ENCODE assay signal across 20 cellular contexts in the genomic region with DNA sequence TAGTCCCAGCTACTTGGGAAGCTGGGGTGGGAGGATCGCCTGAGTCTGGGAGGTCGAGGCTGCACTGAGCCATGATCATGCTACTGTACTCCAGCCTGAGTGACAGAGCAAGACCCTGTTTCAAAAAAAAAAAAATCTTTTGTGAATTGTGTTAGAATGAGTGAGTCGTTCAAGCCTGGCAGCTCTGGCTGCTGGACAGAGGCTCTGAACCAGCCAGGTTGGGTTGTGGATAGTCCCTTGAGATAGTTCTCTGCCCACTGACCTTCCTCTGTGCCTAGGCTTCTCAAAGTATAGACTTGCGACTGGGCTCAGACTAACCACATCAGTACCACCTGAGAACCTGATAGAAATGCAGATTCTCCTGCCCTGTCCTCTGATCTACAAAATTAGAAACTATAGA. TPM values are rescaled to one million over a fixed set of nuclear protein-coding genes. Genes with fewer than 3 reads are reported as not detected.
A peak's percentile ranks its signal among the peaks of the same experiment; 100 is the strongest.
DNase-seq lines count a peak whose midpoint lies in the region; ATAC-seq, FAIRE-seq and TF ChIP-seq lines count a peak whose summit lies in the region.
"Had no signal": no experiment of that assay in that cellular context is flagged by ENCODE, and none has a peak within 500 bp of the region (broad histone marks: within the 10 kb centered on the region; RNA-seq: fewer than 3 reads in every experiment).

No MANE protein-coding gene starts in this region.

- H3K4me1 Mint-ChIP-seq in activated T-helper 1 cell treated with anti-CD3 and anti-CD28 coated beads, Interleukin-12 subunit alpha, Interleukin-12 subunit beta, Interleukin-2, Interleukin-4 antibody, amounts not matched to agents 30 ng/mL and 10 ng/mL and 1 ng/mL, durations not matched to agents 14 hours and 24 hours and 36 hours (ENCODE audit: low read depth), result peaks cover 34% of the 10 kb centered on the region
- H3K4me1 Mint-ChIP-seq in neural crest cell, result peaks cover 24% of the 10 kb centered on the region

- FAIRE-seq in pancreas (lab: Jason Lieb, UNC), result no peak
- FAIRE-seq: G401.6, GM12892, K562 had no signal

- WGBS in pancreas, 2 donors, result 82 to 84% methylated on average over 4 of the region's 4 CpGs
- WGBS in ovary, 3 donors, result 66 to 80% (median 79%) methylated on average over 4 of the region's 4 CpGs
- 91% methylated on average over 4 of the region's 4 CpGs for WGBS in mammary epithelial cell (ENCODE audit: low coverage, missing lambda C conversion rate)

- H3K27ac Mint-ChIP-seq in activated T-helper 1 cell treated with anti-CD3 and anti-CD28 coated beads, Interleukin-12 subunit alpha, Interleukin-12 subunit beta, Interleukin-2, Interleukin-4 antibody, amounts not matched to agents 30 ng/mL and 10 ng/mL and 1 ng/mL, durations not matched to agents 14 hours and 24 hours and 36 hours, result no peak overlapping the region
- no peak overlapping the region for H3K27ac Mint-ChIP-seq in neural crest cell (ENCODE audit: unreplicated experiment)

- no TSS peak for BruUV-seq in mammary epithelial cell (replicated peaks; lab: Mats Ljungman, UMichigan)

- H3K4me3 Mint-ChIP-seq in activated T-helper 1 cell treated with anti-CD3 and anti-CD28 coated beads, Interleukin-12 subunit alpha, Interleukin-12 subunit beta, Interleukin-2, Interleukin-4 antibody, amounts not matched to agents 30 ng/mL and 10 ng/mL and 1 ng/mL, durations not matched to agents 14 hours and 24 hours and 36 hours, result peak overlapping the region; percentile 40
- peak overlapping the region; percentile 2 for H3K4me3 Mint-ChIP-seq in neural crest cell

- H4K20me1 ChIP-seq in BLaER1 (peaks cover 24% of the 10 kb centered on the region), mammary epithelial cell (ENCODE audit: insufficient read depth, low read length) (no peaks in the 10 kb centered on the region)
- H4K20me1 ChIP-seq in BLaER1 treated with 17β-estradiol and CSF1 and Interleukin-3, amounts not matched to agents 10 nM and 100 nM, result peaks cover 10 to 26% (median 16%) of the 10 kb centered on the region in 11 experiments; a peak in 15 of 22 replicates

- no peak for ATAC-seq in pancreas
- ATAC-seq: K562, Right ventricle myocardium inferior had no signal

- no peak for TF ChIP-seq EP300 in ovary (IDR thresholded peaks at IDR 0.05)

- TF ChIP-seq POLR2A in ovary (IDR thresholded peaks at IDR 0.05), result no peak

- no peak overlapping the region for H3K9ac ChIP-seq in BLaER1
- no peak overlapping the region for H3K9ac ChIP-seq in BLaER1 treated with 17β-estradiol and CSF1 and Interleukin-3, amounts not matched to agents 10 nM and 100 nM
- H3K9ac ChIP-seq in mammary epithelial cell (ENCODE audit: insufficient read depth, low read length), result no peak overlapping the region

- CTCF ChIA-PET in mammary epithelial cell (lab: Charles Lee; ENCODE audit: low non-redundant PET), result no interaction called here

- H3K4me1 ChIP-seq in BLaER1 (peaks cover 39% of the 10 kb centered on the region), pancreas (peaks cover 0 to 13% (median 0%) of the 10 kb centered on the region in 3 donors), ovary (ENCODE audit: insufficient read depth) (peaks cover 6% of the 10 kb centered on the region), mammary epithelial cell (ENCODE audit: insufficient read depth, low read length) (peaks cover 11% of the 10 kb centered on the region)
- H3K4me1 ChIP-seq in BLaER1 treated with 17β-estradiol and CSF1 and Interleukin-3, amounts not matched to agents 10 nM and 100 nM, result peaks cover 28 to 38% (median 33%) of the 10 kb centered on the region in 10 experiments

- H3K27me3 ChIP-seq in BLaER1 (peaks cover 22% of the 10 kb centered on the region), pancreas (no peaks in the 10 kb centered on the region), ovary (no peaks in the 10 kb centered on the region), mammary epithelial cell (ENCODE audit: insufficient read depth, low read length) (peaks cover 9% of the 10 kb centered on the region)
- H3K27me3 ChIP-seq in BLaER1 treated with 17β-estradiol and CSF1 and Interleukin-3, amounts not matched to agents 10 nM and 100 nM, result peaks cover 8 to 27% (median 22%) of the 10 kb centered on the region in 11 experiments; a peak in 20 of 22 replicates

- H3K27me3 Mint-ChIP-seq in activated T-helper 1 cell treated with anti-CD3 and anti-CD28 coated beads, Interleukin-12 subunit alpha, Interleukin-12 subunit beta, Interleukin-2, Interleukin-4 antibody, amounts not matched to agents 30 ng/mL and 10 ng/mL and 1 ng/mL, durations not matched to agents 14 hours and 24 hours and 36 hours (ENCODE audit: insufficient read depth), result peaks cover 3% of the 10 kb centered on the region
- H3K27me3 Mint-ChIP-seq in neural crest cell (ENCODE audit: low read depth), result peaks cover 13% of the 10 kb centered on the region

- H3K4me2 ChIP-seq in BLaER1, result peak overlapping the region; percentile 35
- H3K4me2 ChIP-seq in BLaER1 treated with 17β-estradiol and CSF1 and Interleukin-3, amounts not matched to agents 10 nM and 100 nM, result peak overlapping the region; percentile 3 to 52 (median 33); a peak in 15 of 22 replicates
- H3K4me2 ChIP-seq in mammary epithelial cell (ENCODE audit: insufficient read depth, low read depth, low read length), result no peak overlapping the region

- no peak for DNase-seq in activated T-helper 1 cell treated with anti-CD3 and anti-CD28 coated beads, Interleukin-12 subunit alpha, Interleukin-12 subunit beta, Interleukin-2, Interleukin-4 antibody, amounts not matched to agents 30 ng/mL and 10 ng/mL and 1 ng/mL, durations not matched to agents 14 hours and 24 hours and 36 hours (ENCODE audit: low spot score)
- DNase-seq in neural crest cell (ENCODE audit: low read depth, low spot score), result no peak
- no peak for DNase-seq in cerebellar nuclear complex (lab: John Stamatoyannopoulos, UW)
- DNase-seq in pancreas, result no peak
- no peak for DNase-seq in ovary
- DNase-seq in mammary epithelial cell, result no peak
- DNase-seq: Calu3; CD8-positive, alpha-beta memory T cell; MG63; NCI-H1417; NCI-H1694 treated with DMSO at 0.1 percent for 48 hours; NCI-H2081 treated with DMSO at 0.1 percent for 48 hours; NCI-H2171 treated with DMSO at 0.1 percent for 48 hours; NCI-H524 treated with DMSO at 0.1 percent for 48 hours had no signal

- peaks cover 8% of the 10 kb centered on the region for H3K36me3 Mint-ChIP-seq in activated T-helper 1 cell treated with anti-CD3 and anti-CD28 coated beads, Interleukin-12 subunit alpha, Interleukin-12 subunit beta, Interleukin-2, Interleukin-4 antibody, amounts not matched to agents 30 ng/mL and 10 ng/mL and 1 ng/mL, durations not matched to agents 14 hours and 24 hours and 36 hours (ENCODE audit: low read depth)
- no peaks in the 10 kb centered on the region for H3K36me3 Mint-ChIP-seq in neural crest cell (ENCODE audit: low read depth)

- TF ChIP-seq CTCF in neural crest cell (conservative IDR thresholded peaks at IDR 0.05), result no peak
- no peak for TF ChIP-seq CTCF in pancreas (IDR thresholded peaks at IDR 0.05)
- TF ChIP-seq CTCF in ovary (IDR thresholded peaks at IDR 0.05), result no peak
- TF ChIP-seq CTCF in mammary epithelial cell (conservative IDR thresholded peaks at IDR 0.05 in 1 of 2, IDR thresholded peaks at IDR 0.05 in 1 of 2; ENCODE audit: extremely low read depth in 1 of 2, insufficient read depth in 1 of 2, low read depth in 1 of 2, low read length in 2 of 2), result no peak

- H3K4me3 ChIP-seq in BLaER1 (no peak overlapping the region), pancreas (no peak overlapping the region), ovary (no peak overlapping the region), mammary epithelial cell (replicated peaks in 1 of 3; ENCODE audit: insufficient read depth in 1 of 3, low read depth in 2 of 3, low read length in 3 of 3) (no peak overlapping the region)
- H3K4me3 ChIP-seq in BLaER1 treated with 17β-estradiol and CSF1 and Interleukin-3, amounts not matched to agents 10 nM and 100 nM, result no peak overlapping the region
- H3K4me3 ChIP-seq: K562, MG63 had no signal

- H3K9me3 ChIP-seq in BLaER1 (no peaks in the 10 kb centered on the region), pancreas (no peaks in the 10 kb centered on the region), ovary (no peaks in the 10 kb centered on the region), mammary epithelial cell (replicated peaks; ENCODE audit: insufficient read depth, low read length) (no peaks in the 10 kb centered on the region)
- H3K9me3 ChIP-seq in BLaER1 treated with 17β-estradiol and CSF1 and Interleukin-3, amounts not matched to agents 10 nM and 100 nM (replicated peaks in 1 of 11), result no peaks in the 10 kb centered on the region
- H3K9me3 ChIP-seq: MG63 had no signal

- H3K27ac ChIP-seq in BLaER1 (no peak overlapping the region), pancreas (no peak overlapping the region), ovary (no peak overlapping the region), mammary epithelial cell (ENCODE audit: insufficient read depth, low read depth, low read length) (no peak overlapping the region)
- no peak overlapping the region for H3K27ac ChIP-seq in BLaER1 treated with 17β-estradiol and CSF1 and Interleukin-3, amounts not matched to agents 10 nM and 100 nM

- no peaks in the 10 kb centered on the region for H3K9me3 Mint-ChIP-seq in activated T-helper 1 cell treated with anti-CD3 and anti-CD28 coated beads, Interleukin-12 subunit alpha, Interleukin-12 subunit beta, Interleukin-2, Interleukin-4 antibody, amounts not matched to agents 30 ng/mL and 10 ng/mL and 1 ng/mL, durations not matched to agents 14 hours and 24 hours and 36 hours
- no peaks in the 10 kb centered on the region for H3K9me3 Mint-ChIP-seq in neural crest cell
- H3K9me3 Mint-ChIP-seq: CD8-positive, alpha-beta memory T cell had no signal

- in situ Hi-C loops in mammary epithelial cell (cut with MboI; ENCODE audit: low sequenced_read_pairs in 2 of 2), result no loop called here

- dilution Hi-C loops in mammary epithelial cell (cut with HindIII; ENCODE audit: low sequenced_read_pairs), result no loop called here

- intact Hi-C loops in activated T-helper 1 cell treated with anti-CD3 and anti-CD28 coated beads, Interleukin-12 subunit alpha, Interleukin-12 subunit beta, Interleukin-2, Interleukin-4 antibody, amounts not matched to agents 30 ng/mL and 10 ng/mL and 1 ng/mL, durations not matched to agents 14 hours and 24 hours and 36 hours (cut with micrococcal nuclease), result no loop called here
- intact Hi-C loops in pancreas (cut with DNase I) (loop anchor here in 1 of 3 donors (10.0 kb wide), 1 partner anchor 131 kb away; no protein-coding TSS in a partner anchor), ovary (cut with DNase I) (loop anchor here in 3 of 4 donors (10.0 kb wide), 4 partner anchors 99 to 219 kb away; no protein-coding TSS in a partner anchor), mammary epithelial cell (cut with micrococcal nuclease) (loop anchor here (10.0 kb wide), 3 partner anchors 71 to 209 kb away; no protein-coding TSS in a partner anchor)

- no peak overlapping the region for H2AFZ ChIP-seq in mammary epithelial cell (ENCODE audit: low read depth, low read length)

- H3K79me2 ChIP-seq in mammary epithelial cell (ENCODE audit: insufficient read depth, low read length), result no peaks in the 10 kb centered on the region

- H3K36me3 ChIP-seq in BLaER1 (no peaks in the 10 kb centered on the region), pancreas (no peaks in the 10 kb centered on the region), ovary (no peaks in the 10 kb centered on the region), mammary epithelial cell (ENCODE audit: insufficient read depth, low read length) (no peaks in the 10 kb centered on the region)
- H3K36me3 ChIP-seq in BLaER1 treated with 17β-estradiol and CSF1 and Interleukin-3, amounts not matched to agents 10 nM and 100 nM, result no peaks in the 10 kb centered on the region
- H3K36me3 ChIP-seq: MG63 had no signal

RNA-seq across cellular contexts. Expression of a gene that starts 2.2 kb away (rescaled TPM):
- 119 and 122 TPM in 2 replicates for total RNA-seq in activated T-helper 1 cell treated with anti-CD3 and anti-CD28 coated beads, Interleukin-12 subunit alpha, Interleukin-12 subunit beta, Interleukin-2, Interleukin-4 antibody, amounts not matched to agents 30 ng/mL and 10 ng/mL and 1 ng/mL, durations not matched to agents 14 hours and 24 hours and 36 hours
- total RNA-seq in neural crest cell, result 27.8 and 28.0 TPM in 2 replicates
- 100 to 1,000 TPM in 4 of 6 donors, 10 to 100 TPM in 2; 68.2 to 134 (median 103) TPM for total RNA-seq in pancreas
- polyA plus RNA-seq in pancreas, result 100 to 1,000 TPM in 1 of 2 donors, 10 to 100 TPM in 1; 98.3 to 139 TPM
- total RNA-seq in ovary, result 10 to 100 TPM; 29.2 to 84.8 (median 39.5) TPM
- 10 to 100 TPM; 27.7 to 56.9 TPM for polyA plus RNA-seq in ovary
- total RNA-seq in mammary epithelial cell, result 1 to 10 TPM; 1.6 to 1.7 TPM
- polyA plus RNA-seq in mammary epithelial cell, result 0.78 TPM
- polyA minus RNA-seq in mammary epithelial cell, result 6.8 TPM

Comparison
In these comparisons a context has a peak if more than half of its experiments do, and no peak if none do; other contexts are left out.
1. RNA of a gene that starts 2.2 kb away (total RNA-seq): 119 to 122 TPM in activated T-helper 1 cell treated with anti-CD3 and anti-CD28 coated beads, Interleukin-12 subunit alpha, Interleukin-12 subunit beta, Interleukin-2, Interleukin-4 antibody, amounts not matched to agents 30 ng/mL and 10 ng/mL and 1 ng/mL, durations not matched to agents 14 hours and 24 hours and 36 hours, 68.2 to 134 TPM in pancreas, 29.2 to 84.8 TPM in ovary and 27.8 to 28.0 TPM in neural crest cell; 1.6 to 1.7 TPM in mammary epithelial cell; every median in the first group is over 10 times any median in the second.